22 cellular contexts compared by ENCODE assay signal in genomic region chr1:160570847-160571246, GRCh38. TPM values are rescaled to one million over a fixed set of nuclear protein-coding genes. Genes with fewer than 3 reads are reported as not detected.
DNase-seq lines count a peak whose midpoint lies in the region; ATAC-seq and TF ChIP-seq lines count a peak whose summit lies in the region.
"Had no signal": no experiment of that assay in that cellular context is flagged by ENCODE, and none has a peak within 500 bp of the region (broad histone marks: within the 10 kb centered on the region; RNA-seq: fewer than 3 reads in every experiment).

No MANE protein-coding gene starts in this region.

- no peaks in the 10 kb centered on the region for H3K27me3 ChIP-seq in upper lobe of right lung
- H3K27me3 ChIP-seq: hepatocyte, vagina had no signal

- no peaks in the 10 kb centered on the region for H3K9me3 ChIP-seq in upper lobe of right lung
- H3K9me3 ChIP-seq: lower lobe of right lung, vagina had no signal

- H3K4me1 Mint-ChIP-seq in T-helper 1 cell treated with Interleukin-12 subunit alpha and Interleukin-12 subunit beta and Interleukin-4 antibody, amounts not matched to agents 30 μg/mL and 1 μg/mL, for 36 hours (ENCODE audit: low read depth), result peaks cover 72% of the 10 kb centered on the region
- H3K4me1 Mint-ChIP-seq in stimulated activated naive CD8-positive, alpha-beta T cell treated with anti-CD3 and anti-CD28 coated beads, Interleukin-15, Interleukin-2, amounts not matched to agents 100 ng/mL and 50 ng/mL, for 24 hours (ENCODE audit: low read depth), result peaks cover 100% of the 10 kb centered on the region
- peaks cover 98% of the 10 kb centered on the region for H3K4me1 Mint-ChIP-seq in stimulated activated naive CD8-positive, alpha-beta T cell treated with anti-CD3 and anti-CD28 coated beads, Interleukin-15, amount 100 ng/mL, for 72 hours

- H3K36me3 Mint-ChIP-seq in T-helper 1 cell treated with Interleukin-12 subunit alpha and Interleukin-12 subunit beta and Interleukin-4 antibody, amounts not matched to agents 30 μg/mL and 1 μg/mL, for 36 hours (ENCODE audit: low read depth), result peaks cover 39% of the 10 kb centered on the region
- H3K36me3 Mint-ChIP-seq in stimulated activated naive CD8-positive, alpha-beta T cell treated with anti-CD3 and anti-CD28 coated beads, Interleukin-15, Interleukin-2, amounts not matched to agents 100 ng/mL and 50 ng/mL, for 24 hours (ENCODE audit: low read depth), result peaks cover 53% of the 10 kb centered on the region

- intact Hi-C loops in upper lobe of right lung (cut with DNase I), result no loop called here

- no peak overlapping the region for H3K27ac ChIP-seq in upper lobe of right lung
- H3K27ac ChIP-seq: dorsolateral prefrontal cortex, hepatocyte, lower lobe of right lung, vagina had no signal

- H3K27me3 Mint-ChIP-seq in T-helper 1 cell treated with Interleukin-12 subunit alpha and Interleukin-12 subunit beta and Interleukin-4 antibody, amounts not matched to agents 30 μg/mL and 1 μg/mL, for 36 hours (ENCODE audit: low read depth), result no peaks in the 10 kb centered on the region
- no peaks in the 10 kb centered on the region for H3K27me3 Mint-ChIP-seq in stimulated activated naive CD8-positive, alpha-beta T cell treated with anti-CD3 and anti-CD28 coated beads, Interleukin-15, Interleukin-2, amounts not matched to agents 100 ng/mL and 50 ng/mL, for 24 hours
- H3K27me3 Mint-ChIP-seq in stimulated activated naive CD8-positive, alpha-beta T cell treated with anti-CD3 and anti-CD28 coated beads, Interleukin-15, amount 100 ng/mL, for 72 hours, result no peaks in the 10 kb centered on the region
- H3K27me3 Mint-ChIP-seq: B cell had no signal

- H3K4me3 ChIP-seq in upper lobe of right lung, result no peak overlapping the region
- H3K4me3 ChIP-seq: dorsolateral prefrontal cortex, hepatocyte, lower lobe of right lung, vagina had no signal

- ATAC-seq in stimulated activated naive CD8-positive, alpha-beta T cell treated with anti-CD3 and anti-CD28 coated beads, Interleukin-15, amount 100 ng/mL, for 72 hours, result no peak
- ATAC-seq in upper lobe of right lung (peak; percentile 32), HG03354 (IDR thresholded peaks at IDR 0.05; ENCODE audit: poor library complexity, severe bottlenecking, unreplicated experiment) (no peak), GM21529 (IDR thresholded peaks at IDR 0.05; ENCODE audit: unreplicated experiment) (no peak)

- peak overlapping the region; percentile 28 for H3K27ac Mint-ChIP-seq in T-helper 1 cell treated with Interleukin-12 subunit alpha and Interleukin-12 subunit beta and Interleukin-4 antibody, amounts not matched to agents 30 μg/mL and 1 μg/mL, for 36 hours
- peak overlapping the region; percentile 99 for H3K27ac Mint-ChIP-seq in stimulated activated naive CD8-positive, alpha-beta T cell treated with anti-CD3 and anti-CD28 coated beads, Interleukin-15, Interleukin-2, amounts not matched to agents 100 ng/mL and 50 ng/mL, for 24 hours
- no peak overlapping the region for H3K27ac Mint-ChIP-seq in stimulated activated naive CD8-positive, alpha-beta T cell treated with anti-CD3 and anti-CD28 coated beads, Interleukin-15, amount 100 ng/mL, for 72 hours
- H3K27ac Mint-ChIP-seq: B cell had no signal

- peaks cover 9% of the 10 kb centered on the region for H3K9me3 Mint-ChIP-seq in T-helper 1 cell treated with Interleukin-12 subunit alpha and Interleukin-12 subunit beta and Interleukin-4 antibody, amounts not matched to agents 30 μg/mL and 1 μg/mL, for 36 hours
- peaks cover 12% of the 10 kb centered on the region for H3K9me3 Mint-ChIP-seq in stimulated activated naive CD8-positive, alpha-beta T cell treated with anti-CD3 and anti-CD28 coated beads, Interleukin-15, Interleukin-2, amounts not matched to agents 100 ng/mL and 50 ng/mL, for 24 hours
- H3K9me3 Mint-ChIP-seq in stimulated activated naive CD8-positive, alpha-beta T cell treated with anti-CD3 and anti-CD28 coated beads, Interleukin-15, amount 100 ng/mL, for 72 hours, result peaks cover 0 to 7% of the 10 kb centered on the region in 2 donors

- no peaks in the 10 kb centered on the region for H3K36me3 ChIP-seq in upper lobe of right lung
- H3K36me3 ChIP-seq: lower lobe of right lung, vagina had no signal

- H3K4me3 Mint-ChIP-seq in T-helper 1 cell treated with Interleukin-12 subunit alpha and Interleukin-12 subunit beta and Interleukin-4 antibody, amounts not matched to agents 30 μg/mL and 1 μg/mL, for 36 hours, result no peak overlapping the region
- H3K4me3 Mint-ChIP-seq in stimulated activated naive CD8-positive, alpha-beta T cell treated with anti-CD3 and anti-CD28 coated beads, Interleukin-15, Interleukin-2, amounts not matched to agents 100 ng/mL and 50 ng/mL, for 24 hours, result no peak overlapping the region
- H3K4me3 Mint-ChIP-seq in stimulated activated naive CD8-positive, alpha-beta T cell treated with anti-CD3 and anti-CD28 coated beads, Interleukin-15, amount 100 ng/mL, for 72 hours, result no peak overlapping the region
- H3K4me3 Mint-ChIP-seq: B cell had no signal

- DNase-seq in T-helper 1 cell (no peak), amniotic epithelial cell (ENCODE audit: low read depth) (peak; percentile 2), upper lobe of right lung (no peak)
- no peak for DNase-seq in stimulated activated naive CD8-positive, alpha-beta T cell treated with anti-CD3 and anti-CD28 coated beads, Interleukin-15, amount 100 ng/mL, for 72 hours
- DNase-seq: 8988T; aorta; caudate nucleus; dorsolateral prefrontal cortex; foreskin fibroblast; lower lobe of right lung; NCI-H187; NCI-H748 treated with DMSO at 0.1 percent for 48 hours; occipital lobe; stimulated activated CD4-positive, alpha-beta T cell treated with anti-CD3 and anti-CD28 coated beads, Interleukin-12 subunit alpha, Interleukin-12 subunit beta, amount 100 ng/mL, for 4 hours had no signal

- H3K4me1 ChIP-seq in upper lobe of right lung, result peaks cover 18% of the 10 kb centered on the region
- H3K4me1 ChIP-seq: vagina had no signal

- no peak for TF ChIP-seq CTCF in upper lobe of right lung (IDR thresholded peaks at IDR 0.05)

RNA-seq across cellular contexts. Expression of gene CD84, which starts 8.4 kb away (rescaled TPM):
- total RNA-seq in upper lobe of right lung, result 20.7 TPM
- total RNA-seq: epithelial cell of proximal tubule had no signal

RNA-seq across cellular contexts. Expression of gene SLAMF6, which starts 47.8 kb away (rescaled TPM):
- total RNA-seq in upper lobe of right lung, result 4.4 TPM
- total RNA-seq: epithelial cell of proximal tubule, hepatocyte, occipital lobe had no signal

Comparison
In these comparisons a context has a peak if more than half of its experiments do, and no peak if none do; other contexts are left out.
1. H3K27ac Mint-ChIP-seq: peak in T-helper 1 cell treated with Interleukin-12 subunit alpha and Interleukin-12 subunit beta and Interleukin-4 antibody, amounts not matched to agents 30 μg/mL and 1 μg/mL, for 36 hours (single experiment) and stimulated activated naive CD8-positive, alpha-beta T cell treated with anti-CD3 and anti-CD28 coated beads, Interleukin-15, Interleukin-2, amounts not matched to agents 100 ng/mL and 50 ng/mL, for 24 hours (single experiment); none in stimulated activated naive CD8-positive, alpha-beta T cell treated with anti-CD3 and anti-CD28 coated beads, Interleukin-15, amount 100 ng/mL, for 72 hours (0 of 2).